Comparison of ENCODE assay signal across 1 cellular context in the genomic region with DNA sequence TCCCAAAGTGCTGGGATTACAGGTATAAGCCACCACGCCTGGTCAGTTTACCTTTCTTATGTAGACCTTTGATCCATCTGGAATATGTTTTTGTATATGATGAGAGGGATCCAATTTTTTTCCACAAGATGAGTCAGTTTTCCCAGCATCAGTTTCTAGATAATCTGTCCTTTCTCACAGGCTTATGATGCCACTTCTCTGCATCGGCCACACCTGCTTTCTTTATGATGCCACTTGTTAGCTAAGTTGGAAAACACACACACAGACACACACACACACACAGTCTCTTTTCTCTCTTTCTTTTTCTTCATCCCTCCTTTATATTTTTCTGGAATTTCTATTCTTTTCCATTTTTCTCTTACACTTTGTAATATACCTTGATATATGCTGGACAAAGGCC.
TF ChIP-seq lines count a peak whose summit lies in the region.

No MANE protein-coding gene starts in this region.

TF ChIP-seq in A549, 52 proteins besides CTCF, POLR2A, EP300 and RAD21 (continued from another document):
- no peak for TF ChIP-seq PBX3 (IDR thresholded peaks at IDR 0.05)
TF ChIP-seq in A549: peak in this region for 0.
